Comparison of ENCODE assay signal across 10 cellular contexts in genomic region chr9:93119703-93119952, GRCh38. TPM values are rescaled to one million over a fixed set of nuclear protein-coding genes. Genes with fewer than 3 reads are reported as not detected.
DNase-seq lines count a peak whose midpoint lies in the region; ATAC-seq, FAIRE-seq and TF ChIP-seq lines count a peak whose summit lies in the region.
"Had no signal": no experiment of that assay in that cellular context is flagged by ENCODE, and none has a peak within 500 bp of the region (broad histone marks: within the 10 kb centered on the region; RNA-seq: fewer than 3 reads in every experiment).

No MANE protein-coding gene starts in this region.

- H3K9me3 Mint-ChIP-seq in activated CD4-positive, alpha-beta memory T cell treated with anti-CD3 and anti-CD28 coated beads, Interleukin-2, amount 10 ng/mL, durations not matched to agents 7 days and 5 days = no peaks in the 10 kb centered on the region
- H3K9me3 Mint-ChIP-seq in stimulated activated effector memory CD8-positive, alpha-beta T cell treated with anti-CD3 and anti-CD28 coated beads, Interleukin-12 subunit alpha, Interleukin-12 subunit beta, amount 100 ng/mL, for 72 hours = no peaks in the 10 kb centered on the region

- H3K36me3 ChIP-seq in GM23248 (ENCODE audit: low read depth) = no peaks in the 10 kb centered on the region
- peaks cover 9 to 22% of the 10 kb centered on the region in 2 donors for H3K36me3 ChIP-seq in kidney (ENCODE audit: control insufficient read depth in 1 of 2, insufficient read depth in 2 of 2, low read length in 2 of 2)

- H4K20me1 ChIP-seq in GM23248 (ENCODE audit: insufficient read depth) = no peaks in the 10 kb centered on the region

- H3K27me3 ChIP-seq in GM23248 (replicated peaks; ENCODE audit: insufficient read depth) = no peaks in the 10 kb centered on the region

- H3K36me3 Mint-ChIP-seq in activated CD4-positive, alpha-beta memory T cell treated with anti-CD3 and anti-CD28 coated beads, Interleukin-2, amount 10 ng/mL, durations not matched to agents 7 days and 5 days (ENCODE audit: low read depth) = peaks cover 13% of the 10 kb centered on the region
- H3K36me3 Mint-ChIP-seq in stimulated activated effector memory CD8-positive, alpha-beta T cell treated with anti-CD3 and anti-CD28 coated beads, Interleukin-12 subunit alpha, Interleukin-12 subunit beta, amount 100 ng/mL, for 72 hours = peaks cover 80% of the 10 kb centered on the region

- H3K4me2 ChIP-seq in GM23248 (ENCODE audit: unreplicated experiment) = no peak overlapping the region

- POLR2A ChIA-PET in activated CD4-positive, alpha-beta memory T cell treated with anti-CD3 and anti-CD28 coated beads, Interleukin-2, amount 10 ng/mL, durations not matched to agents 7 days and 5 days (lab: Charles Lee) = interaction anchor here (0.7 to 4.5 kb wide), 4 partner anchors 10 to 22 kb away, joined by 3 to 14 read pairs (median 6); partner anchors contain the start of gene NINJ1

- ATAC-seq in stimulated activated effector memory CD8-positive, alpha-beta T cell treated with anti-CD3 and anti-CD28 coated beads, Interleukin-12 subunit alpha, Interleukin-12 subunit beta, amount 100 ng/mL, for 72 hours = no peak
- ATAC-seq in HG03565 (IDR thresholded peaks at IDR 0.05; ENCODE audit: unreplicated experiment) = no peak

- H3F3A ChIP-seq in GM23248 (ENCODE audit: insufficient read depth) = no peaks in the 10 kb centered on the region

- no peaks in the 10 kb centered on the region for H3K79me2 ChIP-seq in GM23248 (ENCODE audit: insufficient read depth)

- peaks cover 20% of the 10 kb centered on the region for H3K4me1 Mint-ChIP-seq in activated CD4-positive, alpha-beta memory T cell treated with anti-CD3 and anti-CD28 coated beads, Interleukin-2, amount 10 ng/mL, durations not matched to agents 7 days and 5 days
- H3K4me1 Mint-ChIP-seq in stimulated activated effector memory CD8-positive, alpha-beta T cell treated with anti-CD3 and anti-CD28 coated beads, Interleukin-12 subunit alpha, Interleukin-12 subunit beta, amount 100 ng/mL, for 72 hours = peaks cover 48% of the 10 kb centered on the region

- H3K4me3 ChIP-seq in GM23248 (no peak overlapping the region), kidney (ENCODE audit: low read length in 2 of 2) (no peak overlapping the region)

- DNase-seq in GM23248 (no peak), kidney (no peak), NCI-H524 treated with DMSO at 0.1 percent for 48 hours (lab: John Stamatoyannopoulos, UW) (no peak), kidney glomerular epithelial cell (lab: John Stamatoyannopoulos, UW) (no peak), epidermal melanocyte (ENCODE audit: insufficient read length, low spot score) (no peak)
- DNase-seq in activated CD4-positive, alpha-beta memory T cell treated with anti-CD3 and anti-CD28 coated beads, Interleukin-2, amount 10 ng/mL, durations not matched to agents 7 days and 5 days = no peak
- no peak for DNase-seq in stimulated activated effector memory CD8-positive, alpha-beta T cell treated with anti-CD3 and anti-CD28 coated beads, Interleukin-12 subunit alpha, Interleukin-12 subunit beta, amount 100 ng/mL, for 72 hours (ENCODE audit: low spot score in 2 of 2)
- DNase-seq: NCI-H1694 treated with DMSO at 0.1 percent for 48 hours, retina had no signal

- whole genome bisulfite sequencing in GM23248 (ENCODE audit: low coverage in 1 of 2, low lambda C conversion rate in 2 of 2, missing lambda C conversion rate in 2 of 2), 2 experiments = 71 to 79% methylated on average over 5 of the region's 5 CpGs

- H3K9ac ChIP-seq in GM23248 (no peak overlapping the region; the same call in 1 of the 2 replicates), kidney (ENCODE audit: low read length in 2 of 2) (no peak overlapping the region)

- H3K27ac Mint-ChIP-seq in activated CD4-positive, alpha-beta memory T cell treated with anti-CD3 and anti-CD28 coated beads, Interleukin-2, amount 10 ng/mL, durations not matched to agents 7 days and 5 days = peak overlapping the region; percentile 68
- H3K27ac Mint-ChIP-seq in stimulated activated effector memory CD8-positive, alpha-beta T cell treated with anti-CD3 and anti-CD28 coated beads, Interleukin-12 subunit alpha, Interleukin-12 subunit beta, amount 100 ng/mL, for 72 hours = peak overlapping the region; percentile 33

- H3K9me3 ChIP-seq in GM23248 (ENCODE audit: low read depth) (no peaks in the 10 kb centered on the region), kidney (ENCODE audit: control insufficient read depth in 1 of 2, low read length in 2 of 2) (no peaks in the 10 kb centered on the region)

- in situ Hi-C loops in GM23248 (cut with MboI) = no loop called here

- H3K4me1 ChIP-seq in GM23248 (ENCODE audit: insufficient read depth) (peaks cover 15% of the 10 kb centered on the region), kidney (ENCODE audit: control insufficient read depth in 1 of 2, insufficient read depth in 1 of 2, low read depth in 1 of 2, low read length in 2 of 2) (peaks cover 10 to 18% of the 10 kb centered on the region in 2 donors)

- CTCF ChIA-PET in activated CD4-positive, alpha-beta memory T cell treated with anti-CD3 and anti-CD28 coated beads, Interleukin-2, amount 10 ng/mL, durations not matched to agents 7 days and 5 days (lab: Charles Lee) = interaction anchor here (0.8 to 3.2 kb wide), 3 partner anchors 8 to 163 kb away, joined by 3 to 30 read pairs (median 4); no protein-coding TSS in a partner anchor

- H3K27ac ChIP-seq in GM23248 = 0 out of 2 replicates have a peak overlapping the region, but pooled peaks have one; percentile 22
- peak overlapping the region; percentile 56 to 71 for H3K27ac ChIP-seq in kidney (ENCODE audit: low read depth in 2 of 2, low read length in 2 of 2)

- peak overlapping the region; percentile 62 for H2AFZ ChIP-seq in GM23248

- TF ChIP-seq CTCF in kidney (IDR thresholded peaks at IDR 0.05; ENCODE audit: borderline replicate concordance, extremely low read depth, insufficient read depth) = no peak

- H3K9me2 ChIP-seq in GM23248 (ENCODE audit: insufficient read depth) = no peaks in the 10 kb centered on the region

- intact Hi-C loops in kidney (cut with DNase I) = no loop called here

- FAIRE-seq in kidney (lab: Jason Lieb, UNC) = no peak

- no peak overlapping the region for H3K4me3 Mint-ChIP-seq in activated CD4-positive, alpha-beta memory T cell treated with anti-CD3 and anti-CD28 coated beads, Interleukin-2, amount 10 ng/mL, durations not matched to agents 7 days and 5 days
- peak overlapping the region; percentile 30 for H3K4me3 Mint-ChIP-seq in stimulated activated effector memory CD8-positive, alpha-beta T cell treated with anti-CD3 and anti-CD28 coated beads, Interleukin-12 subunit alpha, Interleukin-12 subunit beta, amount 100 ng/mL, for 72 hours

- H3K27me3 Mint-ChIP-seq in activated CD4-positive, alpha-beta memory T cell treated with anti-CD3 and anti-CD28 coated beads, Interleukin-2, amount 10 ng/mL, durations not matched to agents 7 days and 5 days = no peaks in the 10 kb centered on the region

RNA-seq across cellular contexts. Expression of gene NINJ1, which starts 14.4 kb away (rescaled TPM):
- total RNA-seq in GM23248 (2014; rRNA removed; shearing (Covaris generic)) = 19.1 and 24.9 TPM in 2 replicates
- polyA plus RNA-seq in GM23248 (2016; fragmentation: Nextera tagmentation; extraction: Ambion mirVana) (42.9 and 44.2 TPM in 2 replicates), kidney (ENCODE audit: insufficient read depth, low read depth, low replicate concordance) (149 TPM)
- 10 to 100 TPM; 36.9 to 37.4 TPM for total RNA-seq in activated CD4-positive, alpha-beta memory T cell treated with anti-CD3 and anti-CD28 coated beads, Interleukin-2, amount 10 ng/mL, durations not matched to agents 7 days and 5 days
- total RNA-seq in kidney = 56.3 TPM

RNA-seq across cellular contexts. Expression of gene CARD19, which starts 23.6 kb away (rescaled TPM):
- 48.8 and 54.1 TPM in 2 replicates for total RNA-seq in GM23248 (2014; rRNA removed; shearing (Covaris generic))
- 58.6 and 69.5 TPM in 2 replicates for polyA plus RNA-seq in GM23248 (2016; fragmentation: Nextera tagmentation; extraction: Ambion mirVana)
- total RNA-seq in activated CD4-positive, alpha-beta memory T cell treated with anti-CD3 and anti-CD28 coated beads, Interleukin-2, amount 10 ng/mL, durations not matched to agents 7 days and 5 days = 10 to 100 TPM; 80.4 to 83.5 TPM
- 44.5 TPM for total RNA-seq in kidney
- polyA plus RNA-seq in kidney (ENCODE audit: insufficient read depth, low read depth, low replicate concordance) = 49.3 TPM
